Comparison of ENCODE assay signal across 28 cellular contexts in genomic region chr11:63929616-63930015, GRCh38. TPM values are rescaled to one million over a fixed set of nuclear protein-coding genes. Genes with fewer than 3 reads are reported as not detected.
"Had no signal": no experiment of that assay in that cellular context is flagged by ENCODE, and none has a peak within 500 bp of the region (broad histone marks: within the 10 kb centered on the region; RNA-seq: fewer than 3 reads in every experiment).

No MANE protein-coding gene starts in this region.

- H3K27ac ChIP-seq: left lung, lower lobe of right lung, neutrophil, parathyroid adenoma, psoas muscle, right atrium auricular region, right lobe of liver, stomach, testis, tibial artery, upper lobe of right lung, uterus had no signal

- H2AFZ ChIP-seq: parathyroid adenoma had no signal

- H3K9me3 ChIP-seq: left lung, lower lobe of right lung, neutrophil, psoas muscle, right atrium auricular region, right lobe of liver, stomach, testis, tibial artery, upper lobe of right lung, uterus had no signal

- H3K36me3 ChIP-seq: left lung, lower lobe of right lung, neutrophil, right atrium auricular region, right lobe of liver, stomach, tibial artery, upper lobe of right lung, uterus had no signal

- H3K79me2 ChIP-seq: parathyroid adenoma had no signal

- DNase-seq: hypothalamus; immature natural killer cell; kidney; left colon; left lung; lower lobe of right lung; mammary epithelial cell; mesenchymal stem cell; naive thymus-derived CD8-positive, alpha-beta T cell; occipital lobe; psoas muscle; right lobe of liver; stimulated activated CD4-positive, alpha-beta T cell treated with anti-CD3 and anti-CD28 coated beads, Interleukin-12 subunit alpha, Interleukin-12 subunit beta, amount 100 ng/mL, for 4 hours; stimulated activated CD4-positive, alpha-beta T cell treated with anti-CD3 and anti-CD28 coated beads, Interleukin-15, amount 100 ng/mL, for 24 hours; stimulated activated CD4-positive, alpha-beta T cell treated with anti-CD3 and anti-CD28 coated beads, Interleukin-2, amount 100 ng/mL, for 24 hours; stimulated activated CD4-positive, alpha-beta T cell treated with anti-CD3 and anti-CD28 coated beads, Interleukin-4, amount 100 ng/mL, for 1 hour; stimulated activated naive B cell treated with anti-CD40 and anti-IgM and Interleukin-4, amounts not matched to agents 10 μg/mL and 1 μg/mL and 100 μg/mL, for 72 hours; stimulated activated naive CD8-positive, alpha-beta T cell treated with anti-CD3 and anti-CD28 coated beads, Interleukin-15, Interleukin-2, amounts not matched to agents 100 U/mL and 50 U/mL, for 24 hours; stomach; testis; tibial artery; trophoblast cell; upper lobe of right lung; uterus had no signal

- FAIRE-seq: islet of Langerhans, kidney had no signal

- ATAC-seq: left colon; left lung; lower lobe of right lung; naive thymus-derived CD8-positive, alpha-beta T cell; psoas muscle; right lobe of liver; stimulated activated naive B cell treated with anti-CD40 and anti-IgM and Interleukin-4, amounts not matched to agents 10 μg/mL and 1 μg/mL and 100 μg/mL, for 72 hours; stimulated activated naive CD8-positive, alpha-beta T cell treated with anti-CD3 and anti-CD28 coated beads, Interleukin-15, Interleukin-2, amounts not matched to agents 100 U/mL and 50 U/mL, for 24 hours; upper lobe of right lung had no signal

- H3K4me1 ChIP-seq: left lung, lower lobe of right lung, parathyroid adenoma, psoas muscle, right atrium auricular region, right lobe of liver, stomach, testis, upper lobe of right lung, uterus had no signal

- H3K4me3 ChIP-seq: left lung, lower lobe of right lung, psoas muscle, right atrium auricular region, right lobe of liver, stomach, testis, tibial artery, upper lobe of right lung, uterus had no signal

- H3K27me3 ChIP-seq: left lung, right atrium auricular region, right lobe of liver, stomach, testis, tibial artery, upper lobe of right lung, uterus had no signal

- H3K9ac ChIP-seq: parathyroid adenoma had no signal

RNA-seq across cellular contexts. Expression of gene RCOR2, which starts 12.7 kb away (rescaled TPM):
- total RNA-seq: naive thymus-derived CD8-positive, alpha-beta T cell had no signal
- polyA plus RNA-seq: immature natural killer cell had no signal
